ENCODE assay signal across 29 cellular contexts in the genomic region with DNA sequence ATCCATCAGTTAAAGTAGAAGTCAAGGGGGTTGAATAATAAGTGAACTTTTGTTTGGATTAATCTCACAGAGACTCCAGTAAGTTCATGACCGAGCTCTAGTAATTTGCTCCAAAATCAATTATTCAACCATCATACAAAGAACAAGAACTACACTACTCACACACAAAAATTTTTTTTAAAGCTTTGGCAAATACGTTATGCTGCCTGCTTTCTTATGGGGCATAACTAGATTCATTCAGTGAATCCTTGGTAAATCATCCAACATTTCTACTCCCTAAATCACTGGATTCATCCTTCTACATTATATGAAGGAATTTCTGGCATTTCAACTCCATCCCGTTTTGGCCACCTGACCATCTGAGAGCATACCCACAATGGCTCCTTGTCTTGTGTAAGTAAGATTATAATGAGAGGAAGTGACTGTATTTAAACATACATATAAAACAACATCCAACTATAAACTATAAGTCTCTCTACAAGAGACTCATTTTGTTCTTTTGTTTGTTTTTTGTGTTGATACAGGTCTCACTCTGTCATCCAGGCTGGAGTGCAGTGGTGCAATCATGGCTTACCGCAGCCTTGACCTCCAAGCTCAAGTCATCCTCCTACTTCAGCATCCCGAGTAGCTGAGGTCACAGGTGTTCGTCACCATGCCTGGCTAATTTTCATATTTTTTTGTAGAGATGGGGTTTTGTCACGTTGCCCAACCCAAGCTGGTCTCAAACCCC.
"Had no signal": no experiment of that assay in that cellular context is flagged by ENCODE, and none has a peak within 500 bp of the region (broad histone marks: within the 10 kb centered on the region; RNA-seq: fewer than 3 reads in every experiment).

No MANE protein-coding gene starts in this region.

- H3K36me3 ChIP-seq: ascending aorta, Peyer's patch had no signal

- H3K4me1 ChIP-seq: ascending aorta, body of pancreas, Peyer's patch had no signal

- ATAC-seq: activated CD8-positive, alpha-beta memory T cell treated with anti-CD3 and anti-CD28 coated beads, Interleukin-2, amount 10 ng/mL, durations not matched to agents 7 days and 5 days; activated naive CD4-positive, alpha-beta T cell treated with anti-CD3 and anti-CD28 coated beads, Interleukin-2, amount 50 U/mL, for 72 hours; activated naive CD8-positive, alpha-beta T cell treated with anti-CD3 and anti-CD28 coated beads, Interleukin-2, amount 50 U/mL, for 24 hours; body of pancreas; T-helper 17 cell; WTC11 had no signal

- DNase-seq: activated CD4-positive, alpha-beta T cell treated with anti-CD3 and anti-CD28 coated beads for 48 hours; activated CD4-positive, alpha-beta T cell treated with anti-CD3 and anti-CD28 coated beads, Interleukin-2, amount 50 U/mL, for 48 hours; activated CD4-positive, CD25-positive, alpha-beta regulatory T cell treated with anti-CD3 and anti-CD28 coated beads, Interleukin-2, amount 50 U/mL, for 72 hours; activated CD8-positive, alpha-beta memory T cell treated with anti-CD3 and anti-CD28 coated beads, Interleukin-2, amount 10 ng/mL, durations not matched to agents 7 days and 5 days; activated effector memory CD4-positive, alpha-beta T cell treated with Interleukin-2 at 50 U/mL for 16 hours; activated naive CD4-positive, alpha-beta T cell; activated naive CD8-positive, alpha-beta T cell treated with anti-CD3 and anti-CD28 coated beads, Interleukin-2, amount 50 U/mL, for 24 hours; activated T-cell treated with anti-CD3 and anti-CD28 coated beads, Interleukin-2, amount 50 U/mL, for 24 hours; amniotic stem cell; body of pancreas; central memory CD4-positive, alpha-beta T cell; MV-4-11; NCI-H1092 treated with DMSO at 0.1 percent for 48 hours; NCI-H1417 treated with DMSO at 0.1 percent for 48 hours; NCI-H1694; NCI-H2029; NCI-H2107; NCI-H2171 treated with DMSO at 0.1 percent for 48 hours; NCI-H226; NCI-H526; NCI-H774; OCI-M1; Peyer's patch; SHP77 treated with DMSO at 0.1 percent for 48 hours; T-helper 17 cell; T-helper 9 cell had no signal

- H3K27ac ChIP-seq: ascending aorta, body of pancreas, Peyer's patch had no signal

- H3K27me3 ChIP-seq: ascending aorta, body of pancreas, Peyer's patch had no signal

- H3K4me3 ChIP-seq: ascending aorta, body of pancreas, Peyer's patch had no signal

- H3K9me3 ChIP-seq: ascending aorta, body of pancreas, Peyer's patch had no signal
